ENCODE assay signal across 20 cellular contexts in the genomic region with DNA sequence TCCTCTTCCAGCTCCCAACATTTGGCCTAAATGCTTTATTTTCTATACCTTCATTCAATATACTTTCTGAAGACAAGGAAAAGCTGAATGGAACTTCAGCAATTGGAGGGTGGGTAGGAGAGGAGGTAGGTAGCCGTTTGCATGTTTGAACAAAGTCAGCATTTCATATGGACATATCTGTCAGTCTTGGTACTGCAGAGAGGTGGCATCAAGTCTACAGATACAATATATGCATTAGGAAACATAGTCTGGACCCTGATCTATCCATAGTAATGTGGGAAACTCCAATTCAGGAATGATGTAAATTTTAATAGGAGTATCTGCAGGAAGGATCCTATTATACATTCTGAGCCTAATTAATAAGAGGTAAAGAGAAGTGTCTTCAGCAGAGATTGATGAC.
DNase-seq lines count a peak whose midpoint lies in the region; ATAC-seq and TF ChIP-seq lines count a peak whose summit lies in the region.
"Had no signal": no experiment of that assay in that cellular context is flagged by ENCODE, and none has a peak within 500 bp of the region (broad histone marks: within the 10 kb centered on the region; RNA-seq: fewer than 3 reads in every experiment).

No MANE protein-coding gene starts in this region.

- no peak overlapping the region for H3K9ac ChIP-seq in PC-3 (ENCODE audit: low read length)
- H3K9ac ChIP-seq: BLaER1, KMS-11 had no signal

- H3K27ac Mint-ChIP-seq in activated T-helper 2 cell treated with anti-CD3 and anti-CD28 coated beads, Interferon-gamma antibody, Interleukin-2, Interleukin-4, amounts not matched to agents 10 μg/mL and 5 μg/mL and 100 μg/mL, durations not matched to agents 14 hours and 24 hours and 36 hours: no peak overlapping the region
- H3K27ac Mint-ChIP-seq: CD4-positive, CD25-positive, alpha-beta regulatory T cell had no signal

- H3K36me3 Mint-ChIP-seq in activated T-helper 2 cell treated with anti-CD3 and anti-CD28 coated beads, Interferon-gamma antibody, Interleukin-2, Interleukin-4, amounts not matched to agents 10 μg/mL and 5 μg/mL and 100 μg/mL, durations not matched to agents 14 hours and 24 hours and 36 hours (ENCODE audit: low read depth): no peaks in the 10 kb centered on the region
- H3K36me3 Mint-ChIP-seq: CD4-positive, CD25-positive, alpha-beta regulatory T cell had no signal

- no peaks in the 10 kb centered on the region for H4K20me1 ChIP-seq in PC-3 (ENCODE audit: low read length)
- H4K20me1 ChIP-seq: BLaER1 had no signal

- no peaks in the 10 kb centered on the region for H3K79me2 ChIP-seq in PC-3 (ENCODE audit: low read length)

- H3K9me3 ChIP-seq in right cardiac atrium (ENCODE audit: control insufficient read depth, low read length): no peaks in the 10 kb centered on the region
- no peaks in the 10 kb centered on the region for H3K9me3 ChIP-seq in PC-3 (ENCODE audit: low read length)
- no peaks in the 10 kb centered on the region for H3K9me3 ChIP-seq in mucosa of descending colon
- H3K9me3 ChIP-seq: BLaER1 had no signal

- TF ChIP-seq CTCF in PC-3 (conservative IDR thresholded peaks at IDR 0.05; ENCODE audit: low read depth, low read length): no peak
- TF ChIP-seq CTCF in mucosa of descending colon (IDR thresholded peaks at IDR 0.05): no peak

- peaks cover 28% of the 10 kb centered on the region for H3K27me3 Mint-ChIP-seq in activated T-helper 2 cell treated with anti-CD3 and anti-CD28 coated beads, Interferon-gamma antibody, Interleukin-2, Interleukin-4, amounts not matched to agents 10 μg/mL and 5 μg/mL and 100 μg/mL, durations not matched to agents 14 hours and 24 hours and 36 hours (ENCODE audit: low read depth)

- H3K4me2 ChIP-seq in PC-3 (ENCODE audit: low read length): no peak overlapping the region
- H3K4me2 ChIP-seq: BLaER1, KMS-11 had no signal

- intact Hi-C loops in right cardiac atrium (cut with DNase I): loop anchor here in 1 of 4 donors (10.0 kb wide), 1 partner anchor 608 kb away; no protein-coding TSS in a partner anchor
- intact Hi-C loops in left ventricle myocardium superior (cut with micrococcal nuclease): no loop called here
- intact Hi-C loops in PC-3 (cut with micrococcal nuclease): no loop called here
- intact Hi-C loops in mucosa of descending colon (cut with DNase I, micrococcal nuclease): no loop called here
- intact Hi-C loops in activated T-helper 2 cell treated with anti-CD3 and anti-CD28 coated beads, Interferon-gamma antibody, Interleukin-2, Interleukin-4, amounts not matched to agents 10 μg/mL and 5 μg/mL and 100 μg/mL, durations not matched to agents 14 hours and 24 hours and 36 hours (cut with micrococcal nuclease): no loop called here

- H3K27me3 ChIP-seq in right cardiac atrium (ENCODE audit: control insufficient read depth, insufficient read depth) (no peaks in the 10 kb centered on the region), PC-3 (ENCODE audit: low read length) (no peaks in the 10 kb centered on the region)

- H3K36me3 ChIP-seq in PC-3 (ENCODE audit: low read depth, low read length): no peaks in the 10 kb centered on the region
- no peaks in the 10 kb centered on the region for H3K36me3 ChIP-seq in mucosa of descending colon (ENCODE audit: low read depth)
- H3K36me3 ChIP-seq: BLaER1 had no signal

- H3K9me2 ChIP-seq in PC-3 (replicated peaks; ENCODE audit: low read length): no peaks in the 10 kb centered on the region

- POLR2A ChIA-PET in PC-3 (lab: Charles Lee; ENCODE audit: unreplicated experiment): no interaction called here

- no peaks in the 10 kb centered on the region for H3F3A ChIP-seq in PC-3 (ENCODE audit: low read length, unreplicated experiment)

- no peaks in the 10 kb centered on the region for H3K4me1 Mint-ChIP-seq in activated T-helper 2 cell treated with anti-CD3 and anti-CD28 coated beads, Interferon-gamma antibody, Interleukin-2, Interleukin-4, amounts not matched to agents 10 μg/mL and 5 μg/mL and 100 μg/mL, durations not matched to agents 14 hours and 24 hours and 36 hours (ENCODE audit: low read depth)
- H3K4me1 Mint-ChIP-seq: CD4-positive, CD25-positive, alpha-beta regulatory T cell had no signal

- CTCF ChIA-PET in PC-3 (lab: Charles Lee): interaction anchor here (0.9 kb wide), 1 partner anchor 532 kb away, joined by 3 read pairs; no protein-coding TSS in a partner anchor

- H2AFZ ChIP-seq in PC-3 (ENCODE audit: low read length): no peak overlapping the region

- DNase-seq in right cardiac atrium: no peak
- no peak for DNase-seq in left ventricle myocardium superior
- DNase-seq in PC-3: no peak
- DNase-seq in mucosa of descending colon: no peak
- DNase-seq in activated T-helper 2 cell treated with anti-CD3 and anti-CD28 coated beads, Interferon-gamma antibody, Interleukin-2, Interleukin-4, amounts not matched to agents 10 μg/mL and 5 μg/mL and 100 μg/mL, durations not matched to agents 14 hours and 24 hours and 36 hours (ENCODE audit: low spot score): no peak
- no peak for DNase-seq in hippocampal formation (lab: John Stamatoyannopoulos, UW)
- DNase-seq: CD4-positive, CD25-positive, alpha-beta regulatory T cell; IMR-90; NCI-H1092 treated with DMSO at 0.1 percent for 48 hours; NCI-H1436; NCI-H187 treated with DMSO at 0.1 percent for 48 hours; NCI-H2107; NCI-H524 treated with DMSO at 0.1 percent for 48 hours; NCI-H82; SHP77 had no signal

- no peak overlapping the region for H3K4me3 Mint-ChIP-seq in activated T-helper 2 cell treated with anti-CD3 and anti-CD28 coated beads, Interferon-gamma antibody, Interleukin-2, Interleukin-4, amounts not matched to agents 10 μg/mL and 5 μg/mL and 100 μg/mL, durations not matched to agents 14 hours and 24 hours and 36 hours (ENCODE audit: low read depth)
- H3K4me3 Mint-ChIP-seq: CD4-positive, CD25-positive, alpha-beta regulatory T cell had no signal

- no peaks in the 10 kb centered on the region for H3K9me3 Mint-ChIP-seq in activated T-helper 2 cell treated with anti-CD3 and anti-CD28 coated beads, Interferon-gamma antibody, Interleukin-2, Interleukin-4, amounts not matched to agents 10 μg/mL and 5 μg/mL and 100 μg/mL, durations not matched to agents 14 hours and 24 hours and 36 hours
- H3K9me3 Mint-ChIP-seq: CD4-positive, CD25-positive, alpha-beta regulatory T cell had no signal

- WGBS in right cardiac atrium: 51% methylated on average over 1 of the region's 1 CpG

- no TSS peak for BruUV-seq in PC-3 (replicated peaks; lab: Mats Ljungman, UMichigan)

- H3K27ac ChIP-seq in right cardiac atrium (ENCODE audit: low read length) (no peak overlapping the region), PC-3 (ENCODE audit: low read length) (no peak overlapping the region)
- H3K27ac ChIP-seq: BLaER1, KMS-11, RWPE1 had no signal

- H3K4me3 ChIP-seq in right cardiac atrium (ENCODE audit: low read length): peak overlapping the region; percentile 15
- no peak overlapping the region for H3K4me3 ChIP-seq in PC-3 (ENCODE audit: low read length)
- H3K4me3 ChIP-seq in mucosa of descending colon: no peak overlapping the region
- H3K4me3 ChIP-seq: BLaER1 had no signal

- ATAC-seq in right cardiac atrium (no peak), left ventricle myocardium superior (no peak), PC-3 (peak; percentile 21; the same call in 1 of the 2 replicates), mucosa of descending colon (peak; percentile 26), GM21723 (IDR thresholded peaks at IDR 0.05; ENCODE audit: unreplicated experiment) (no peak)
- ATAC-seq: Panc1 had no signal

- H3K4me1 ChIP-seq in right cardiac atrium (ENCODE audit: control insufficient read depth, insufficient read depth, low read length): peaks cover 2% of the 10 kb centered on the region
- H3K4me1 ChIP-seq in PC-3 (ENCODE audit: insufficient read depth, low read length): peaks cover 15% of the 10 kb centered on the region
- H3K4me1 ChIP-seq in mucosa of descending colon (ENCODE audit: low read depth): no peaks in the 10 kb centered on the region
- H3K4me1 ChIP-seq: BLaER1 had no signal

Comparison
In these comparisons a context has a peak if more than half of its experiments do, and no peak if none do; other contexts are left out.
1. ATAC-seq: peak in PC-3 (single experiment) and mucosa of descending colon (single experiment); none in right cardiac atrium (0 of 2), left ventricle myocardium superior (single experiment) and GM21723 (single experiment).